Comparison of ENCODE assay signal across 18 cellular contexts in the genomic region with DNA sequence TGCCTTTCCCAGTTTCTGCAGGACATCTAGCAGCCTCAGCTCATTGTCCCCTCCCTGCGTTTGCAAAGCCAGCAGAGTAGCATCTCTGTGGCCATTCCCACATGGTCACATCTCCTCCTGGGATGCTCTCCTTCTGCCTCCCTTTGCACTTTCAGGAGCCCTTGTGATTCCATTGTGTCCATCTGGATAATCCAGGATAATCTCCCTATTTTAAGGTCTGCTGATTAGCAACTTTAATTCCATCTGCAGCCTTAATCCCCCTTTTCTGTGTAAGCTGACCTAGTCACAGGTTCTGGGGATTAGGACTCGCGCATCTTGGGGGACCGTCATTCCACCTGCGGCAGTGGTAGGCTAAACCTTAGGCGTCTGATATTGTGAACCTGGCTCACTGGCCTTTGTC.
A peak's percentile ranks its signal among the peaks of the same experiment; 100 is the strongest.
DNase-seq lines count a peak whose midpoint lies in the region; ATAC-seq lines count a peak whose summit lies in the region.
"Had no signal": no experiment of that assay in that cellular context is flagged by ENCODE, and none has a peak within 500 bp of the region (broad histone marks: within the 10 kb centered on the region; RNA-seq: fewer than 3 reads in every experiment).

No MANE protein-coding gene starts in this region.

- DNase-seq in D341Med (ENCODE audit: low spot score): peak; percentile 80
- peak; percentile 97 for DNase-seq in NCI-H524 treated with DMSO at 0.1 percent for 48 hours (lab: John Stamatoyannopoulos, UW)
- peak; percentile 60 for DNase-seq in ecto neural progenitor cell (ENCODE audit: low spot score)
- peak; percentile 20 for DNase-seq in neuronal stem cell (ENCODE audit: low spot score)
- DNase-seq in mucosa of gallbladder (ENCODE audit: low spot score): no peak
- DNase-seq in activated naive CD8-positive, alpha-beta T cell treated with anti-CD3 and anti-CD28 coated beads, Interleukin-2, amount 50 U/mL, for 24 hours: no peak
- DNase-seq in A172 (ENCODE audit: low spot score): no peak
- DNase-seq: AML-193; Caco-2; CD8-positive, alpha-beta memory T cell; DMS 273 treated with DMSO at 0.1 percent for 48 hours; DMS79 treated with DMSO at 0.1 percent for 48 hours; EL; H7 had no signal

- H3K27ac Mint-ChIP-seq in activated naive CD8-positive, alpha-beta T cell treated with anti-CD3 and anti-CD28 coated beads, Interleukin-2, amount 50 U/mL, for 24 hours: no peak overlapping the region
- H3K27ac Mint-ChIP-seq: CD8-positive, alpha-beta memory T cell; GM23338 had no signal

- no peak overlapping the region for H3K4me2 ChIP-seq in neuronal stem cell (ENCODE audit: insufficient read depth, low read length, poor library complexity, severe bottlenecking)
- H3K4me2 ChIP-seq: BLaER1, GM23338 had no signal

- H3K9me3 ChIP-seq in neuronal stem cell (replicated peaks in 1 of 2; ENCODE audit: control insufficient read depth in 2 of 2, insufficient read depth in 1 of 2, low read depth in 1 of 2, low read length in 2 of 2): no peaks in the 10 kb centered on the region
- H3K9me3 ChIP-seq: BLaER1, Caco-2 had no signal

- H3K4me3 Mint-ChIP-seq in activated naive CD8-positive, alpha-beta T cell treated with anti-CD3 and anti-CD28 coated beads, Interleukin-2, amount 50 U/mL, for 24 hours: no peak overlapping the region
- H3K4me3 Mint-ChIP-seq: GM23338 had no signal

- H3K18ac ChIP-seq in neuronal stem cell (ENCODE audit: low read length): no peak overlapping the region

- peaks cover 6% of the 10 kb centered on the region for H3K4me1 Mint-ChIP-seq in activated naive CD8-positive, alpha-beta T cell treated with anti-CD3 and anti-CD28 coated beads, Interleukin-2, amount 50 U/mL, for 24 hours

- H2BK12ac ChIP-seq in neuronal stem cell (ENCODE audit: low read length): no peak overlapping the region

- H3K4me3 ChIP-seq in neuronal stem cell (ENCODE audit: low read length in 2 of 2): no peak overlapping the region
- H3K4me3 ChIP-seq: BLaER1, GM23338 had no signal

- H3K9me3 Mint-ChIP-seq in activated naive CD8-positive, alpha-beta T cell treated with anti-CD3 and anti-CD28 coated beads, Interleukin-2, amount 50 U/mL, for 24 hours: no peaks in the 10 kb centered on the region
- H3K9me3 Mint-ChIP-seq: CD8-positive, alpha-beta memory T cell; GM23338 had no signal

- no peaks in the 10 kb centered on the region for H3K27me3 ChIP-seq in neuronal stem cell (ENCODE audit: control insufficient read depth in 3 of 3, insufficient read depth in 3 of 3, low read depth in 1 of 3, low read length in 3 of 3)
- H3K27me3 ChIP-seq: BLaER1 had no signal

- H3K36me3 Mint-ChIP-seq in activated naive CD8-positive, alpha-beta T cell treated with anti-CD3 and anti-CD28 coated beads, Interleukin-2, amount 50 U/mL, for 24 hours (ENCODE audit: low read depth): no peaks in the 10 kb centered on the region
- H3K36me3 Mint-ChIP-seq: CD8-positive, alpha-beta memory T cell had no signal

- H3K36me3 ChIP-seq in neuronal stem cell (replicated peaks in 1 of 2; ENCODE audit: control insufficient read depth in 2 of 2, insufficient read depth in 2 of 2, low read length in 2 of 2): no peaks in the 10 kb centered on the region
- H3K36me3 ChIP-seq: BLaER1 had no signal

- H2BK5ac ChIP-seq in neuronal stem cell (ENCODE audit: low read length): no peak overlapping the region

- peaks cover 11 to 20% of the 10 kb centered on the region in 2 donors for H3K4me1 ChIP-seq in neuronal stem cell (ENCODE audit: control insufficient read depth in 2 of 2, insufficient read depth in 1 of 2, low read depth in 1 of 2, low read length in 2 of 2)

- ATAC-seq in activated naive CD8-positive, alpha-beta T cell treated with anti-CD3 and anti-CD28 coated beads, Interleukin-2, amount 50 U/mL, for 24 hours: no peak
- ATAC-seq: GM23338, HepG2 had no signal

- H4K91ac ChIP-seq in neuronal stem cell (ENCODE audit: low read depth, low read length, poor library complexity): no peak overlapping the region

- H2BK15ac ChIP-seq in neuronal stem cell (ENCODE audit: low read length): no peak overlapping the region

- H3K9ac ChIP-seq in neuronal stem cell (ENCODE audit: low read depth, low read length, poor library complexity): no peak overlapping the region
- H3K9ac ChIP-seq: BLaER1 had no signal

- H4K8ac ChIP-seq in neuronal stem cell (ENCODE audit: low read depth, low read length): no peak overlapping the region

- H3K27me3 Mint-ChIP-seq in activated naive CD8-positive, alpha-beta T cell treated with anti-CD3 and anti-CD28 coated beads, Interleukin-2, amount 50 U/mL, for 24 hours: peaks cover 2% of the 10 kb centered on the region

- no peak overlapping the region for H2BK120ac ChIP-seq in neuronal stem cell (ENCODE audit: low read depth, low read length)

- WGBS in neuronal stem cell (ENCODE audit: extremely low coverage in 2 of 2, insufficient read length in 2 of 2, insufficient replicate concordance in 1 of 2), 2 donors: no CpG with 5 or more reads among the region's 6 CpGs

- no peak overlapping the region for H3K23ac ChIP-seq in neuronal stem cell (ENCODE audit: low read depth, low read length, poor library complexity)

- H3K14ac ChIP-seq in neuronal stem cell (ENCODE audit: low read length): no peak overlapping the region

- no peak overlapping the region for H2AK5ac ChIP-seq in neuronal stem cell (ENCODE audit: low read depth, low read length)

- H2AFZ ChIP-seq in neuronal stem cell (ENCODE audit: low read length): no peak overlapping the region
- H2AFZ ChIP-seq: GM23338 had no signal

- no peak overlapping the region for H3K27ac ChIP-seq in neuronal stem cell (replicated peaks; ENCODE audit: low read length)
- H3K27ac ChIP-seq: 22Rv1, BLaER1 had no signal

- no peaks in the 10 kb centered on the region for H3K79me1 ChIP-seq in neuronal stem cell (ENCODE audit: low read depth, low read length)

- no peak overlapping the region for H3K4ac ChIP-seq in neuronal stem cell (ENCODE audit: low read length)

Comparison
In these comparisons a context has a peak if more than half of its experiments do, and no peak if none do; other contexts are left out.
1. DNase-seq: peak in D341Med (single experiment), NCI-H524 treated with DMSO at 0.1 percent for 48 hours (single experiment), ecto neural progenitor cell (single experiment) and neuronal stem cell (single experiment); none in mucosa of gallbladder (single experiment), activated naive CD8-positive, alpha-beta T cell treated with anti-CD3 and anti-CD28 coated beads, Interleukin-2, amount 50 U/mL, for 24 hours (single experiment) and A172 (single experiment).